19 cellular contexts compared by ENCODE assay signal in the genomic region with DNA sequence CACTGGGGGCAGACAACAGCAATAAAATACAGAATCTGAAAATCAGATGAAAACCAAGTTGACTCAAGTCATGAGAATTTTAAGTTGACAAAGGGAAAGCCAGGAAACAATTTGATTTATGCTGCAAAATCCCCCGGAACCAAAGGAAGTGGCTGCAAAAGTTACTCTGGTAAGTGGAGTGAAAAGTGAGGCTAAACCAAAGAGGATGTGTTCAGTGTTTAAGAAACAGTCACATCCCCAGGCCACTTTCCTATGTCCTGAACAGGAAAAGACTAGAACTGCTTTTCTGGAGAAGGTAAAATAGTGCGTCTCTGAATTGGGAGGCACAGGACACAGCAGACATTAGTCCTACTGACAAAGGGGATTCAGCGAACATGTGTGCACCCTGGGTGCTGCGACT. TPM values are rescaled to one million over a fixed set of nuclear protein-coding genes. Genes with fewer than 3 reads are reported as not detected.
DNase-seq lines count a peak whose midpoint lies in the region; ATAC-seq and TF ChIP-seq lines count a peak whose summit lies in the region.
"Had no signal": no experiment of that assay in that cellular context is flagged by ENCODE, and none has a peak within 500 bp of the region (broad histone marks: within the 10 kb centered on the region; RNA-seq: fewer than 3 reads in every experiment).

No MANE protein-coding gene starts in this region.

- H4K5ac ChIP-seq in H9 (ENCODE audit: insufficient read length, low read depth, low read length): no peak overlapping the region

- no peaks in the 10 kb centered on the region for H3K79me2 ChIP-seq in H9 (ENCODE audit: insufficient read depth, low read length)

- 51 to 61% methylated on average over 4 of the region's 4 CpGs for WGBS in heart right ventricle, 2 donors
- WGBS in H9 (ENCODE audit: extremely low coverage, insufficient read length, low lambda C conversion rate): no CpG with 5 or more reads among the region's 4 CpGs

- no peak overlapping the region for H2BK5ac ChIP-seq in H9 (ENCODE audit: insufficient read length, low read length)

- H3K56ac ChIP-seq in H9 (ENCODE audit: insufficient read length, low read depth, low read length): no peak overlapping the region

- peak overlapping the region; percentile 1 for H3K4me3 Mint-ChIP-seq in activated naive CD8-positive, alpha-beta T cell treated with anti-CD3 and anti-CD28 coated beads for 36 hours
- no peak overlapping the region for H3K4me3 Mint-ChIP-seq in stimulated activated effector memory CD8-positive, alpha-beta T cell treated with anti-CD3 and anti-CD28 coated beads, Interleukin-12 subunit alpha, Interleukin-12 subunit beta, amount 100 ng/mL, for 72 hours
- H3K4me3 Mint-ChIP-seq in H9: no peak overlapping the region
- H3K4me3 Mint-ChIP-seq: effector memory CD8-positive, alpha-beta T cell had no signal

- no peak overlapping the region for H2BK120ac ChIP-seq in H9 (ENCODE audit: low read depth, low read length, poor library complexity, severe bottlenecking)

- no peak overlapping the region for H3K14ac ChIP-seq in H9 (ENCODE audit: insufficient read depth, low read length)

- H3K18ac ChIP-seq in H9 (ENCODE audit: insufficient read length, low read depth, low read length): no peak overlapping the region

- H3K4ac ChIP-seq in H9 (ENCODE audit: low read depth, low read length): no peak overlapping the region

- intact Hi-C loops in left ventricle myocardium inferior (cut with micrococcal nuclease) (no loop called here), heart right ventricle (cut with DNase I) (no loop called here)

- no peak overlapping the region for H2BK15ac ChIP-seq in H9 (ENCODE audit: low read depth, low read length)

- H4K91ac ChIP-seq in H9 (ENCODE audit: insufficient read length, low read depth, low read length): no peak overlapping the region

- H3K4me1 Mint-ChIP-seq in activated naive CD8-positive, alpha-beta T cell treated with anti-CD3 and anti-CD28 coated beads for 36 hours: peaks cover 38% of the 10 kb centered on the region
- H3K4me1 Mint-ChIP-seq in stimulated activated effector memory CD8-positive, alpha-beta T cell treated with anti-CD3 and anti-CD28 coated beads, Interleukin-12 subunit alpha, Interleukin-12 subunit beta, amount 100 ng/mL, for 72 hours: peaks cover 22% of the 10 kb centered on the region
- peaks cover 28 to 33% of the 10 kb centered on the region in 2 experiments for H3K4me1 Mint-ChIP-seq in H9

- H3K9ac ChIP-seq in H9 (ENCODE audit: extremely low read depth, insufficient read length, low read length): no peak overlapping the region

- H3K36me3 Mint-ChIP-seq in activated naive CD8-positive, alpha-beta T cell treated with anti-CD3 and anti-CD28 coated beads for 36 hours: peaks cover 24% of the 10 kb centered on the region
- peaks cover 30% of the 10 kb centered on the region for H3K36me3 Mint-ChIP-seq in stimulated activated effector memory CD8-positive, alpha-beta T cell treated with anti-CD3 and anti-CD28 coated beads, Interleukin-12 subunit alpha, Interleukin-12 subunit beta, amount 100 ng/mL, for 72 hours
- H3K36me3 Mint-ChIP-seq in H9 (ENCODE audit: insufficient read depth in 1 of 3, low read depth in 3 of 3): peaks cover 5 to 13% (median 12%) of the 10 kb centered on the region in 3 experiments

- peaks cover 5% of the 10 kb centered on the region for H3K23me2 ChIP-seq in H9 (ENCODE audit: insufficient read length, low read depth, low read length, poor library complexity, severe bottlenecking)

- no peak overlapping the region for H2BK12ac ChIP-seq in H9 (ENCODE audit: insufficient read length, low read depth, low read length)

- H3K9me3 ChIP-seq in left ventricle myocardium inferior (replicated peaks) (no peaks in the 10 kb centered on the region), heart right ventricle (no peaks in the 10 kb centered on the region), H9 (ENCODE audit: control insufficient read depth, low read depth, low read length) (no peaks in the 10 kb centered on the region)
- H3K9me3 ChIP-seq: adrenal gland, tibial nerve had no signal

- no peak overlapping the region for H2BK20ac ChIP-seq in H9 (ENCODE audit: low read depth, low read length, poor library complexity, severe bottlenecking)

- no peaks in the 10 kb centered on the region for H3K27me3 ChIP-seq in left ventricle myocardium inferior (ENCODE audit: low read depth)
- no peaks in the 10 kb centered on the region for H3K27me3 ChIP-seq in heart right ventricle
- H3K27me3 ChIP-seq in H9 (ENCODE audit: insufficient read depth, low read length): no peaks in the 10 kb centered on the region
- H3K27me3 ChIP-seq: adrenal gland, tibial nerve had no signal

- no peak overlapping the region for H3T11ph ChIP-seq in H9 (ENCODE audit: low read length)

- ATAC-seq in heart right ventricle: no peak
- ATAC-seq in stimulated activated effector memory CD8-positive, alpha-beta T cell treated with anti-CD3 and anti-CD28 coated beads, Interleukin-12 subunit alpha, Interleukin-12 subunit beta, amount 100 ng/mL, for 72 hours: no peak
- ATAC-seq: effector memory CD8-positive, alpha-beta T cell; K562; left colon had no signal

- peaks cover 2% of the 10 kb centered on the region for H4K20me1 ChIP-seq in H9 (ENCODE audit: control insufficient read depth, insufficient read depth, insufficient read length)

- no peak overlapping the region for H3K4me3 ChIP-seq in left ventricle myocardium inferior
- H3K4me3 ChIP-seq in heart right ventricle: no peak overlapping the region
- H3K4me3 ChIP-seq: adrenal gland, K562, tibial nerve had no signal

- H3K4me2 ChIP-seq in H9 (ENCODE audit: insufficient read depth, insufficient read length, low read length): no peak overlapping the region

- H3K27me3 Mint-ChIP-seq in activated naive CD8-positive, alpha-beta T cell treated with anti-CD3 and anti-CD28 coated beads for 36 hours: no peaks in the 10 kb centered on the region
- no peaks in the 10 kb centered on the region for H3K27me3 Mint-ChIP-seq in H9 (ENCODE audit: low read depth)
- H3K27me3 Mint-ChIP-seq: effector memory CD8-positive, alpha-beta T cell had no signal

- no peak overlapping the region for H2AFZ ChIP-seq in H9 (ENCODE audit: low read length)

- peak overlapping the region; percentile 19 for H3K27ac Mint-ChIP-seq in activated naive CD8-positive, alpha-beta T cell treated with anti-CD3 and anti-CD28 coated beads for 36 hours
- peak overlapping the region; percentile 5 for H3K27ac Mint-ChIP-seq in stimulated activated effector memory CD8-positive, alpha-beta T cell treated with anti-CD3 and anti-CD28 coated beads, Interleukin-12 subunit alpha, Interleukin-12 subunit beta, amount 100 ng/mL, for 72 hours
- H3K27ac Mint-ChIP-seq in H9: peak overlapping the region in 1 of 3 experiments; percentile 76; a peak in 1 of 7 replicates
- H3K27ac Mint-ChIP-seq: effector memory CD8-positive, alpha-beta T cell had no signal

- no peaks in the 10 kb centered on the region for H3K9me3 Mint-ChIP-seq in activated naive CD8-positive, alpha-beta T cell treated with anti-CD3 and anti-CD28 coated beads for 36 hours
- no peaks in the 10 kb centered on the region for H3K9me3 Mint-ChIP-seq in stimulated activated effector memory CD8-positive, alpha-beta T cell treated with anti-CD3 and anti-CD28 coated beads, Interleukin-12 subunit alpha, Interleukin-12 subunit beta, amount 100 ng/mL, for 72 hours
- no peaks in the 10 kb centered on the region for H3K9me3 Mint-ChIP-seq in H9
- H3K9me3 Mint-ChIP-seq: effector memory CD8-positive, alpha-beta T cell had no signal

- H3K27ac ChIP-seq in left ventricle myocardium inferior (replicated peaks) (peak overlapping the region; percentile 3), heart right ventricle (peak overlapping the region in 3 of 10 donors; percentile 43 to 76 (median 48)), H9 (ENCODE audit: insufficient read length, low read depth, low read length) (no peak overlapping the region)
- H3K27ac ChIP-seq: adrenal gland, tibial nerve, WERI-Rb-1 had no signal

- H3K36me3 ChIP-seq in left ventricle myocardium inferior (peaks cover 14% of the 10 kb centered on the region), heart right ventricle (peaks cover 0 to 18% (median 0%) of the 10 kb centered on the region in 9 donors)
- H3K36me3 ChIP-seq: adrenal gland had no signal

- no peak overlapping the region for H2AK5ac ChIP-seq in H9 (ENCODE audit: insufficient read length, low read length)

- no peak overlapping the region for H3K23ac ChIP-seq in H9 (ENCODE audit: insufficient read length, low read depth, low read length)

- H3K4me1 ChIP-seq in left ventricle myocardium inferior (peaks cover 37% of the 10 kb centered on the region), heart right ventricle (peaks cover 0 to 52% (median 11%) of the 10 kb centered on the region in 9 donors), H9 (ENCODE audit: insufficient read depth, low read length) (peaks cover 10% of the 10 kb centered on the region; the same call in 1 of the 2 replicates)

- DNase-seq in left ventricle myocardium inferior: no peak
- no peak for DNase-seq in heart right ventricle
- DNase-seq in GM20000 (ENCODE audit: low spot score): peak; percentile 19
- no peak for DNase-seq in activated naive CD8-positive, alpha-beta T cell treated with anti-CD3 and anti-CD28 coated beads for 36 hours
- no peak for DNase-seq in stimulated activated effector memory CD8-positive, alpha-beta T cell treated with anti-CD3 and anti-CD28 coated beads, Interleukin-12 subunit alpha, Interleukin-12 subunit beta, amount 100 ng/mL, for 72 hours (ENCODE audit: low spot score in 2 of 2)
- no peak for DNase-seq in H9
- no peak for DNase-seq in anterior cingulate cortex (lab: John Stamatoyannopoulos, UW)
- DNase-seq in NOMO-1 treated with dmso at 0.1 percent for 144 hours (lab: John Stamatoyannopoulos, UW; ENCODE audit: unreplicated experiment): no peak
- DNase-seq: adrenal gland; AML-193; central memory CD4-positive, alpha-beta T cell; effector memory CD8-positive, alpha-beta T cell; left colon; NCI-H1417; stimulated activated CD4-positive, alpha-beta T cell treated with anti-CD3 and anti-CD28 coated beads, Interleukin-4, amount 100 ng/mL, for 24 hours; stimulated activated CD8-positive, alpha-beta memory T cell treated with anti-CD3 and anti-CD28 coated beads, Interleukin-4, amount 100 ng/mL, for 48 hours; WERI-Rb-1 had no signal

- TF ChIP-seq CTCF in left ventricle myocardium inferior (IDR thresholded peaks at IDR 0.05; ENCODE audit: borderline replicate concordance) (no peak), heart right ventricle (IDR thresholded peaks at IDR 0.05) (no peak), GM20000 (IDR thresholded peaks at IDR 0.05; ENCODE audit: extremely low read depth, missing control alignments) (no peak), H9 (conservative IDR thresholded peaks at IDR 0.05) (no peak)

- H3K79me1 ChIP-seq in H9 (ENCODE audit: insufficient read depth, low read depth, low read length, poor library complexity, severe bottlenecking): peaks cover 3% of the 10 kb centered on the region

- H4K8ac ChIP-seq in H9 (replicated peaks; ENCODE audit: insufficient read length, low read depth, low read length): no peak overlapping the region

RNA-seq across cellular contexts. Expression of gene TARBP1, which starts 5.9 kb away (rescaled TPM):
- total RNA-seq in left ventricle myocardium inferior (11.4 TPM), heart right ventricle (10 to 100 TPM in 3 of 10 donors, 1 to 10 TPM in 7; 6.9 to 11.7 (median 9.0) TPM), H9 (2021) (19.6 and 20.2 TPM in 2 replicates)
- polyA plus RNA-seq in heart right ventricle: 10 to 100 TPM in 1 of 2 donors, 1 to 10 TPM in 1; 4.6 to 49.9 TPM
- 10 to 100 TPM; 38.6 to 44.0 TPM for total RNA-seq in activated naive CD8-positive, alpha-beta T cell treated with anti-CD3 and anti-CD28 coated beads for 36 hours
